Comparison of ENCODE assay signal across 8 cellular contexts in the genomic region with DNA sequence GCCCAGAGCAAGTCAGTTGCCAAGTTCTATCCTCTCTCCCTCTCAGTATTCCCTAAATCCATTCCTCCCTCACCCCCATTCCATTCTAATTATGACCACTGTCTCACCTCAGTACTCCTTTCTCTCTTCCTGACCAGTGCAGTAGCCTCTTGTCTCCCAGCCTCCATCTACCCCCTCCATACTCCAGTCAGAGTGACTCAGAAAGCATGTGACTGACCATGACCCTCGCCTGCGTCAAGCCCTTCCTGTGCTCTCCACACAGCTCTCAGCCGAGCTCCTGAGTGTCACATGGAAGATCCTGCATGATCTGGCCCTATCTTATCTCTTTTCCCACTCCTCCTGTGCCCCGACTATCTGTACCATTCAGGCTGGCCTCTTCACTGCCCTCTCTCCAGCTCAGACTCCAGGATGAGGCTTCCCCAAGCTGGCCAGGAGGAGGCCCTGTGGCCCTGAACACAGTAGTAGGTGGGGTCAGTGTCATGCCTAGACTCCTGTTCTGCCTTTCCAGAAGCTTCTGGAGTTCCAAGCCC. TPM values are rescaled to one million over a fixed set of nuclear protein-coding genes. Genes with fewer than 3 reads are reported as not detected.
A peak's percentile ranks its signal among the peaks of the same experiment; 100 is the strongest.
DNase-seq lines count a peak whose midpoint lies in the region; ATAC-seq, FAIRE-seq and TF ChIP-seq lines count a peak whose summit lies in the region.

No MANE protein-coding gene starts in this region.

- peaks cover 3% of the 10 kb centered on the region for H3K9me1 ChIP-seq in K562 (ENCODE audit: control insufficient read depth, insufficient read depth, low read length)

- no peaks in the 10 kb centered on the region for H3K9me3 Mint-ChIP-seq in naive thymus-derived CD4-positive, alpha-beta T cell

- TF ChIP-seq CTCF in K562 (IDR thresholded peaks at IDR 0.05 in 2 of 3, conservative IDR thresholded peaks at IDR 0.05 in 1 of 3; ENCODE audit: insufficient read depth in 2 of 3, low read depth in 1 of 3, low read length in 3 of 3) (peak in 2 of 3 experiments; percentile 69; a peak in 5 of 6 replicates), ascending aorta (IDR thresholded peaks at IDR 0.05) (no peak)

- H3K9me3 ChIP-seq in K562 (replicated peaks; ENCODE audit: control insufficient read depth, insufficient read depth, low read depth, low read length) (no peaks in the 10 kb centered on the region), ascending aorta (no peaks in the 10 kb centered on the region)
- no peaks in the 10 kb centered on the region for H3K9me3 ChIP-seq in naive thymus-derived CD4-positive, alpha-beta T cell (ENCODE audit: control insufficient read depth in 2 of 3, low read length in 3 of 3)

- WGBS in K562 (ENCODE audit: insufficient coverage, low coverage, missing lambda C conversion rate): 0% methylated on average over 4 of the region's 4 CpGs

- H3K27me3 ChIP-seq in ACC112 (ENCODE audit: insufficient read depth, low read length): no peaks in the 10 kb centered on the region
- no peaks in the 10 kb centered on the region for H3K27me3 ChIP-seq in K562 (ENCODE audit: control insufficient read depth in 2 of 2, insufficient read depth in 2 of 2, low read length in 2 of 2)
- no peaks in the 10 kb centered on the region for H3K27me3 ChIP-seq in naive thymus-derived CD4-positive, alpha-beta T cell (ENCODE audit: control insufficient read depth in 2 of 2, insufficient read depth in 2 of 2, low read length in 2 of 2)
- H3K27me3 ChIP-seq in ascending aorta: no peaks in the 10 kb centered on the region

- peak; percentile 97 for TF ChIP-seq EP300 in K562 (IDR thresholded peaks at IDR 0.05; ENCODE audit: low read length)

- H3K27ac ChIP-seq in ACC112 (ENCODE audit: low read depth, low read length) (peak overlapping the region; percentile 61; the same call in 1 of the 2 replicates), K562 (ENCODE audit: extremely low read depth, low read depth, low read length) (peak overlapping the region; percentile 75), ascending aorta (no peak overlapping the region)
- no peak overlapping the region for H3K27ac ChIP-seq in naive thymus-derived CD4-positive, alpha-beta T cell (ENCODE audit: low read depth, low read length)

- H3K4me1 ChIP-seq in ACC112 (ENCODE audit: control insufficient read depth, insufficient read depth, low read length, unreplicated experiment) (peaks cover 20% of the 10 kb centered on the region), K562 (replicated peaks in 1 of 2; ENCODE audit: control insufficient read depth in 2 of 2, insufficient read depth in 2 of 2, low read length in 2 of 2) (peaks cover 29 to 46% of the 10 kb centered on the region in 2 experiments), ascending aorta (no peaks in the 10 kb centered on the region)
- H3K4me1 ChIP-seq in naive thymus-derived CD4-positive, alpha-beta T cell (ENCODE audit: control insufficient read depth in 2 of 2, insufficient read depth in 2 of 2, low read length in 2 of 2): no peaks in the 10 kb centered on the region

- H3K4me2 ChIP-seq in K562 (ENCODE audit: insufficient read depth, low read length): peak overlapping the region; percentile 68

- peak; percentile 98 for FAIRE-seq in K562 (lab: Jason Lieb, UNC)

- H3K79me2 ChIP-seq in ACC112 (ENCODE audit: control insufficient read depth, insufficient read depth, low read length, unreplicated experiment) (no peaks in the 10 kb centered on the region), K562 (ENCODE audit: control insufficient read depth, insufficient read depth, low read length) (no peaks in the 10 kb centered on the region)

- ATAC-seq in K562: peak; percentile 92
- no peak for ATAC-seq in naive thymus-derived CD4-positive, alpha-beta T cell

- H3K36me3 ChIP-seq in ACC112 (ENCODE audit: insufficient read depth, low read length) (no peaks in the 10 kb centered on the region), K562 (ENCODE audit: control insufficient read depth, insufficient read depth, low read length) (no peaks in the 10 kb centered on the region), ascending aorta (no peaks in the 10 kb centered on the region)
- H3K36me3 ChIP-seq in naive thymus-derived CD4-positive, alpha-beta T cell (ENCODE audit: control insufficient read depth in 2 of 3, insufficient read depth in 3 of 3, low read length in 3 of 3): no peaks in the 10 kb centered on the region

- no peaks in the 10 kb centered on the region for H4K20me1 ChIP-seq in K562 (replicated peaks; ENCODE audit: control insufficient read depth, insufficient read depth, low read length)

- intact Hi-C loops in K562 (cut with micrococcal nuclease) (loop anchor here (1.0 to 2.0 kb wide), 3 partner anchors 8 to 102 kb away; no protein-coding TSS in a partner anchor), ascending aorta (cut with DNase I) (loop anchor here (5.0 kb wide), 1 partner anchor 104 kb away; no protein-coding TSS in a partner anchor)
- intact Hi-C loops in naive thymus-derived CD4-positive, alpha-beta T cell (cut with micrococcal nuclease): no loop called here

- no peak overlapping the region for H2AFZ ChIP-seq in ACC112 (ENCODE audit: low read length, unreplicated experiment)
- H2AFZ ChIP-seq in K562 (ENCODE audit: low read depth, low read length): peak overlapping the region; percentile 77

- TF ChIP-seq POLR2A in K562 (conservative IDR thresholded peaks at IDR 0.05): peak; percentile 40; the same call in 1 of the 2 replicates

- no peak overlapping the region for H3K27ac Mint-ChIP-seq in naive thymus-derived CD4-positive, alpha-beta T cell

- no peaks in the 10 kb centered on the region for H3K27me3 Mint-ChIP-seq in naive thymus-derived CD4-positive, alpha-beta T cell

- H3K36me3 Mint-ChIP-seq in naive thymus-derived CD4-positive, alpha-beta T cell: no peaks in the 10 kb centered on the region

- in situ Hi-C loops in K562 (cut with MboI): no loop called here

- H3K4me3 Mint-ChIP-seq in naive thymus-derived CD4-positive, alpha-beta T cell: no peak overlapping the region

- POLR2A ChIA-PET in K562 (lab: Yijun Ruan, JAX): interaction anchor here (0.5 to 1.3 kb wide), 8 partner anchors 16 to 1389 kb away, joined by 3 to 5 read pairs (median 3); partner anchors contain the start of gene DNAJB13
- POLR2A ChIA-PET in naive thymus-derived CD4-positive, alpha-beta T cell (lab: Charles Lee): no interaction called here

- peak overlapping the region; percentile 26 to 68; a peak in 3 of 4 replicates for H3K9ac ChIP-seq in K562 (ENCODE audit: insufficient read depth in 1 of 2, low read depth in 2 of 2, low read length in 2 of 2)

- CTCF ChIA-PET in K562 (lab: Yijun Ruan, JAX; ENCODE audit: low intra/inter-chr PET ratio): interaction anchor here (0.6 to 1.7 kb wide), 3 partner anchors 11 to 102 kb away, joined by 3 to 6 read pairs (median 4); no protein-coding TSS in a partner anchor
- CTCF ChIA-PET in naive thymus-derived CD4-positive, alpha-beta T cell (lab: Charles Lee): interaction anchor here (1.1 to 2.1 kb wide), 2 partner anchors 9 to 102 kb away, joined by 4 to 8 read pairs; no protein-coding TSS in a partner anchor

- peak; percentile 57 to 64; a peak in 3 of 4 replicates for TF ChIP-seq RAD21 in K562 (CRISPR knock-in tag; conservative IDR thresholded peaks at IDR 0.05 in 1 of 2, IDR thresholded peaks at IDR 0.05 in 1 of 2)

- no TSS peak for BruUV-seq in K562 (replicated peaks; lab: Mats Ljungman, UMichigan)

- H3K4me3 ChIP-seq in ACC112 (ENCODE audit: low read depth, low read length): no peak overlapping the region
- no peak overlapping the region for H3K4me3 ChIP-seq in K562
- H3K4me3 ChIP-seq in naive thymus-derived CD4-positive, alpha-beta T cell (ENCODE audit: low read length): no peak overlapping the region
- H3K4me3 ChIP-seq in ascending aorta: no peak overlapping the region

- peak; percentile 64 for DNase-seq in HPDE6-E6E7 (ENCODE audit: extremely low spot score)
- DNase-seq in K562 (ENCODE audit: extremely low read depth in 1 of 4, low spot score in 3 of 4): peak; percentile 89 to 97 (median 90)
- DNase-seq in left kidney (ENCODE audit: low read depth, low spot score): peak; percentile 14
- no peak for DNase-seq in central memory CD4-positive, alpha-beta T cell
- DNase-seq in naive thymus-derived CD4-positive, alpha-beta T cell: no peak
- no peak for DNase-seq in ascending aorta (ENCODE audit: low spot score in 2 of 2)
- no peak for DNase-seq in NCI-H1436 (lab: John Stamatoyannopoulos, UW)

- H3K4me1 Mint-ChIP-seq in naive thymus-derived CD4-positive, alpha-beta T cell: peaks cover 0 to 5% (median 0%) of the 10 kb centered on the region in 7 donors

TF ChIP-seq in K562, 482 proteins besides CTCF, POLR2A, EP300 and RAD21 (continues in another document):
- peak; percentile 19; the same call in 1 of the 2 replicates for TF ChIP-seq C11orf30 (IDR thresholded peaks at IDR 0.05; ENCODE audit: low read depth)
- peak; percentile 94 for TF ChIP-seq BHLHE40 (IDR thresholded peaks at IDR 0.05; ENCODE audit: low read length)
- TF ChIP-seq HDAC6 (IDR thresholded peaks at IDR 0.05; ENCODE audit: low read depth, low read length): no peak

RNA-seq across cellular contexts. Expression of gene NEU3, which starts 42.6 kb away (rescaled TPM):
- 58.7 and 76.5 TPM in 2 replicates for total RNA-seq in K562 (2011; cell fraction: chromatin; rRNA removed; ENCODE audit: low replicate concordance)
- 46.5 and 50.9 TPM in 2 replicates for total RNA-seq in K562 (2011; cell fraction: nucleolus; rRNA removed)
- 48.2 and 59.5 TPM in 2 replicates for total RNA-seq in K562 (2011; cell fraction: nucleoplasm; rRNA removed)
- total RNA-seq in K562 (2014; rRNA removed) (35.0 and 36.7 TPM in 2 replicates), K562 (2014; rRNA removed; fragmentation: Illumina TruSeq; extraction: Trizol) (28.3 and 31.1 TPM in 2 replicates), K562 (2015; rRNA removed; fragmentation: Illumina TruSeq; extraction: Trizol) (36.5 and 41.3 TPM in 2 replicates), K562 (2021) (32.6 and 33.6 TPM in 2 replicates), ascending aorta (2.9 TPM)
- polyA plus RNA-seq in K562 (2011; rRNA removed) (35.1 and 35.7 TPM in 2 replicates), K562 (2014; fragmentation: Illumina TruSeq; extraction: Trizol) (27.9 and 28.6 TPM in 2 replicates), K562 (2014; fragmentation: Nextera tagmentation; extraction: Ambion mirVana) (1 to 10 TPM; 6.2 to 7.2 TPM), K562 (2014; rRNA removed) (25.5 and 26.9 TPM in 2 replicates)
- 29.9 and 43.7 TPM in 2 replicates for polyA plus RNA-seq in K562 (2011; cell fraction: cytosol; rRNA removed)
- polyA plus RNA-seq in K562 (2011; cell fraction: nucleus; rRNA removed): 46.4 and 57.9 TPM in 2 replicates
- polyA plus RNA-seq in K562 (2012): 20.4 and 20.5 TPM in 2 replicates
- polyA minus RNA-seq in K562 (2011; rRNA and poly(A)+ RNA removed): 51.0 and 55.8 TPM in 2 replicates
- 32.6 and 35.1 TPM in 2 replicates for polyA minus RNA-seq in K562 (2011; cell fraction: cytosol; rRNA and poly(A)+ RNA removed)
- polyA minus RNA-seq in K562 (2011; cell fraction: nucleus; rRNA and poly(A)+ RNA removed): 32.7 and 43.7 TPM in 2 replicates
- 10 to 100 TPM; 12.6 to 18.9 (median 16.1) TPM for total RNA-seq in naive thymus-derived CD4-positive, alpha-beta T cell
- polyA plus RNA-seq in naive thymus-derived CD4-positive, alpha-beta T cell: 1 to 10 TPM; 2.6 to 3.2 TPM

Comparison
In these comparisons a context has a peak if more than half of its experiments do, and no peak if none do; other contexts are left out.
1. H3K27ac ChIP-seq: peak in ACC112 (single experiment) and K562 (single experiment); none in naive thymus-derived CD4-positive, alpha-beta T cell (single experiment) and ascending aorta (0 of 2).
2. DNase-seq: peak in HPDE6-E6E7 (single experiment), K562 (4 of 4) and left kidney (single experiment); none in central memory CD4-positive, alpha-beta T cell (single experiment), naive thymus-derived CD4-positive, alpha-beta T cell (0 of 9), ascending aorta (0 of 2) and NCI-H1436 (single experiment).
3. CTCF ChIP-seq: peak in K562 (2 of 3); none in ascending aorta (0 of 3).
4. intact Hi-C loops: an anchor here in K562 (1.0 to 2.0 kb wide) and ascending aorta (5.0 kb wide); none called in naive thymus-derived CD4-positive, alpha-beta T cell.